9 cellular contexts compared by ENCODE assay signal in the genomic region with DNA sequence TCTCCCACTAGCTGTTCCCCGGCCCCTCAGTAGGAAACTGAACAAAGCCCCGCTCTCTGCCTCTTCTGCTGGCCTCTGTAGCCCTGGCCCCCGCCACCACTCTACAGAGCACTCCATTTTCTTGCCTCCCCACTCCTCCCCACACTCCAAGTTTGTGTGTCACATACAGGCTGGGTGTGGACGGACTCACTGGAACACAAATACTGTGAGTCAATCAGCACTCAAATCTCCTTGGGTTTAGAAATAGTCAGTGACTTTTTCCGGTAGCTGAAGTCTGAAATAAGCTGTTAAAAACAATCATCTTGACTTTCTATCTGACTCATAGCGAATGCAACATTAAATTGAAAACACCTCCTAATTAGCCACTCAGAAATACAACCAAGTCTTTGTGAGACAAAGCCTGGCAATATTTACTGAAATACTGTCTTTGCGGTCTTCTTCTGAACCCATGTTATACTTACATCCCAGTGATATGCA.
DNase-seq lines count a peak whose midpoint lies in the region; ATAC-seq and TF ChIP-seq lines count a peak whose summit lies in the region.
"Had no signal": no experiment of that assay in that cellular context is flagged by ENCODE, and none has a peak within 500 bp of the region (broad histone marks: within the 10 kb centered on the region; RNA-seq: fewer than 3 reads in every experiment).

No MANE protein-coding gene starts in this region.

- H3K36me3 ChIP-seq in GM23338 (ENCODE audit: insufficient read depth): no peaks in the 10 kb centered on the region
- H3K36me3 ChIP-seq in ascending aorta: no peaks in the 10 kb centered on the region
- H3K36me3 ChIP-seq in thoracic aorta: no peaks in the 10 kb centered on the region

- H3K4me3 ChIP-seq in GM23338 (no peak overlapping the region), ascending aorta (no peak overlapping the region), thoracic aorta (no peak overlapping the region)

- no peaks in the 10 kb centered on the region for H3K27me3 ChIP-seq in GM23338 (ENCODE audit: insufficient read depth)
- H3K27me3 ChIP-seq in ascending aorta: no peaks in the 10 kb centered on the region
- no peaks in the 10 kb centered on the region for H3K27me3 ChIP-seq in thoracic aorta (replicated peaks; ENCODE audit: insufficient read depth)

- intact Hi-C loops in ascending aorta (cut with DNase I): loop anchor here (2.0 to 5.0 kb wide), 3 partner anchors 21 to 121 kb away; a partner anchor contains a TSS

- H3K4me3 Mint-ChIP-seq in GM23338: no peak overlapping the region
- H3K4me3 Mint-ChIP-seq: stimulated activated naive CD8-positive, alpha-beta T cell treated with anti-CD3 and anti-CD28 coated beads, Interleukin-15, Interleukin-2, amounts not matched to agents 100 ng/mL and 50 ng/mL, for 24 hours had no signal

- no peak overlapping the region for H3K4me2 ChIP-seq in GM23338

- no peak for DNase-seq in GM23338 (ENCODE audit: low spot score)
- peak in 1 of 2 donors; percentile 85 for DNase-seq in ascending aorta (ENCODE audit: low spot score in 2 of 2)
- peak; percentile 94 for DNase-seq in iris pigment epithelial cell (ENCODE audit: low read depth)
- DNase-seq in thoracic aorta (ENCODE audit: low spot score): peak; percentile 61
- no peak for DNase-seq in NCI-H187 treated with DMSO at 0.1 percent for 48 hours (lab: John Stamatoyannopoulos, UW)
- no peak for DNase-seq in stimulated activated CD4-positive, alpha-beta T cell treated with anti-CD3 and anti-CD28 coated beads, Interleukin-4, amount 100 ng/mL, for 24 hours
- DNase-seq in activated CD4-positive, alpha-beta T cell treated with anti-CD3 and anti-CD28 coated beads for 48 hours: no peak

- peaks cover 45% of the 10 kb centered on the region for H3K79me2 ChIP-seq in GM23338 (replicated peaks; ENCODE audit: insufficient read depth)

- ATAC-seq in GM23338: no peak
- ATAC-seq in thoracic aorta (ENCODE audit: insufficient number of reproducible peaks, low FRiP score, low read depth): peak; percentile 7

- H3K36me3 Mint-ChIP-seq in GM23338 (ENCODE audit: low read depth): no peaks in the 10 kb centered on the region; the same call in 2 of the 3 replicates

- peaks cover 11% of the 10 kb centered on the region for H4K20me1 ChIP-seq in GM23338 (replicated peaks; ENCODE audit: insufficient read depth)

- H3K9me3 ChIP-seq in ascending aorta (no peaks in the 10 kb centered on the region), thoracic aorta (no peaks in the 10 kb centered on the region)

- TF ChIP-seq CTCF in GM23338 (conservative IDR thresholded peaks at IDR 0.05; ENCODE audit: low read depth in 2 of 2) (no peak), ascending aorta (IDR thresholded peaks at IDR 0.05) (no peak), thoracic aorta (IDR thresholded peaks at IDR 0.05) (no peak)

- no peak overlapping the region for H3K27ac ChIP-seq in GM23338 (ENCODE audit: low read depth)
- H3K27ac ChIP-seq in ascending aorta: peak overlapping the region; percentile 74 to 89
- peak overlapping the region; percentile 81 to 85 for H3K27ac ChIP-seq in thoracic aorta

- H3K4me1 Mint-ChIP-seq in GM23338: peaks cover 40% of the 10 kb centered on the region

- no peaks in the 10 kb centered on the region for H3K9me3 Mint-ChIP-seq in GM23338
- H3K9me3 Mint-ChIP-seq: stimulated activated naive CD8-positive, alpha-beta T cell treated with anti-CD3 and anti-CD28 coated beads, Interleukin-15, Interleukin-2, amounts not matched to agents 100 ng/mL and 50 ng/mL, for 24 hours had no signal

- H3K27ac Mint-ChIP-seq in GM23338: peak overlapping the region; percentile 92; the same call in 1 of the 2 replicates
- H3K27ac Mint-ChIP-seq: progenitor cell of endocrine pancreas; stimulated activated naive CD8-positive, alpha-beta T cell treated with anti-CD3 and anti-CD28 coated beads, Interleukin-15, Interleukin-2, amounts not matched to agents 100 ng/mL and 50 ng/mL, for 24 hours had no signal

- no peaks in the 10 kb centered on the region for H3K27me3 Mint-ChIP-seq in GM23338 (ENCODE audit: insufficient read depth, low read depth, poor library complexity)

- H3K4me1 ChIP-seq in GM23338 (ENCODE audit: insufficient read depth): peaks cover 12% of the 10 kb centered on the region
- H3K4me1 ChIP-seq in ascending aorta: peaks cover 26 to 66% of the 10 kb centered on the region in 2 donors
- peaks cover 46 to 71% of the 10 kb centered on the region in 2 donors for H3K4me1 ChIP-seq in thoracic aorta (ENCODE audit: control insufficient read depth in 1 of 2, low read depth in 2 of 2)

- H3F3A ChIP-seq in GM23338 (replicated peaks; ENCODE audit: low read depth): no peaks in the 10 kb centered on the region

- no peak overlapping the region for H2AFZ ChIP-seq in GM23338

- H3K9me2 ChIP-seq in GM23338 (ENCODE audit: insufficient read depth): 0 out of 2 replicates have a peak, but pooled peaks cover 4% of the 10 kb centered on the region

TF ChIP-seq in GM23338, 12 proteins besides CTCF, POLR2A, EP300 and RAD21:
- TF ChIP-seq JUNB (IDR thresholded peaks at IDR 0.05; ENCODE audit: unreplicated experiment) (no peak), ZNF114 (CRISPR knock-in tag; IDR thresholded peaks at IDR 0.05) (no peak), EZH2phosphoT487 (IDR thresholded peaks at IDR 0.05; ENCODE audit: unreplicated experiment) (no peak)

Comparison
In these comparisons a context has a peak if more than half of its experiments do, and no peak if none do; other contexts are left out.
1. DNase-seq: peak in iris pigment epithelial cell (single experiment) and thoracic aorta (single experiment); none in GM23338 (single experiment), NCI-H187 treated with DMSO at 0.1 percent for 48 hours (single experiment), stimulated activated CD4-positive, alpha-beta T cell treated with anti-CD3 and anti-CD28 coated beads, Interleukin-4, amount 100 ng/mL, for 24 hours (single experiment) and activated CD4-positive, alpha-beta T cell treated with anti-CD3 and anti-CD28 coated beads for 48 hours (single experiment).